8 cellular contexts compared by ENCODE assay signal in the genomic region with DNA sequence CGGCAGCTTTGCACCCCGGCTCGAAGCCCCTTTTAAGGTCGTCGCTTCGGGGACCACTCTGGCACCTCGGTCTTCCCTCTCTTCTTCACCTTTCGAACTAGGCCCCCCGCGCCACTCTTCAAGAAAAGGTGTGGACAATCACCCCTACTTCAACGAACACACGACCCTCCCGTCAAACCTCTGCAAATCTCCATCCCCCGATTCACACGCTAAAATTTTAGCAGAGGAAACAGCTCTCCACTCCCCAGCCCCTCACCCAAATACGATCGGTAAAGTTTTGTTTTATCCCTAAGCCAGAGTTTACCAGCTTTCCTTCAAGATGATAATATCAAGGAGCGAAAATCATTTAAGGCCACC.
A peak's percentile ranks its signal among the peaks of the same experiment; 100 is the strongest.
DNase-seq lines count a peak whose midpoint lies in the region; ATAC-seq and TF ChIP-seq lines count a peak whose summit lies in the region.

No MANE protein-coding gene starts in this region.

- intact Hi-C loops in activated CD4-positive, alpha-beta T cell treated with anti-CD3 and anti-CD28 coated beads, Interleukin-2, amount 10 ng/mL, durations not matched to agents 24 days and 14 days (cut with micrococcal nuclease): loop anchor here (5.0 kb wide), 5 partner anchors 141 to 1544 kb away; partner anchors contain the start of gene TANK
- intact Hi-C loops in ascending aorta (cut with DNase I): loop anchor here (5.0 kb wide), 2 partner anchors 84 to 136 kb away; partner anchors contain the start of gene RBMS1

- peaks cover 71% of the 10 kb centered on the region for H3K4me1 Mint-ChIP-seq in activated CD4-positive, alpha-beta T cell treated with anti-CD3 and anti-CD28 coated beads, Interleukin-2, amount 10 ng/mL, durations not matched to agents 24 days and 14 days

- H3K4me1 ChIP-seq in ascending aorta: peaks cover 9 to 42% of the 10 kb centered on the region in 2 donors
- H3K4me1 ChIP-seq in liver (ENCODE audit: control insufficient read depth in 4 of 4, insufficient read depth in 4 of 4, low read length in 3 of 4): peaks cover 0 to 7% (median 2%) of the 10 kb centered on the region in 4 donors
- H3K4me1 ChIP-seq in thoracic aorta (ENCODE audit: control insufficient read depth in 1 of 2, low read depth in 2 of 2): peaks cover 43 to 63% of the 10 kb centered on the region in 2 donors

- TF ChIP-seq RAD21 in liver (IDR thresholded peaks at IDR 0.05): no peak

- H3K4me3 Mint-ChIP-seq in activated CD4-positive, alpha-beta T cell treated with anti-CD3 and anti-CD28 coated beads, Interleukin-2, amount 10 ng/mL, durations not matched to agents 24 days and 14 days: peak overlapping the region; percentile 88

- H3K27me3 ChIP-seq in ascending aorta (no peaks in the 10 kb centered on the region), liver (ENCODE audit: control insufficient read depth in 4 of 4, insufficient read depth in 4 of 4, low read length in 3 of 4) (no peaks in the 10 kb centered on the region), thoracic aorta (replicated peaks; ENCODE audit: insufficient read depth) (no peaks in the 10 kb centered on the region)

- H3K27ac ChIP-seq in ascending aorta (peak overlapping the region; percentile 76 to 97), liver (ENCODE audit: low read depth in 1 of 2, low read length in 2 of 2) (peak overlapping the region; percentile 32 to 45), thoracic aorta (peak overlapping the region; percentile 70 to 80)

- H3K36me3 ChIP-seq in ascending aorta (no peaks in the 10 kb centered on the region), liver (ENCODE audit: control insufficient read depth in 4 of 4, insufficient read depth in 3 of 4, low read depth in 1 of 4, low read length in 3 of 4) (no peaks in the 10 kb centered on the region), thoracic aorta (no peaks in the 10 kb centered on the region)

- H3K9ac ChIP-seq in liver (ENCODE audit: low read depth in 1 of 2, low read length in 2 of 2): peak overlapping the region in 1 of 2 donors; percentile 33

- WGBS in liver: 48% methylated on average over 18 of the region's 18 CpGs

- peak overlapping the region; percentile 92 for H3K27ac Mint-ChIP-seq in activated CD4-positive, alpha-beta T cell treated with anti-CD3 and anti-CD28 coated beads, Interleukin-2, amount 10 ng/mL, durations not matched to agents 24 days and 14 days

- H3K9me3 ChIP-seq in ascending aorta (no peaks in the 10 kb centered on the region), liver (ENCODE audit: control insufficient read depth in 4 of 4, low read length in 3 of 4) (no peaks in the 10 kb centered on the region), thoracic aorta (no peaks in the 10 kb centered on the region)

- H3K27me3 Mint-ChIP-seq in activated CD4-positive, alpha-beta T cell treated with anti-CD3 and anti-CD28 coated beads, Interleukin-2, amount 10 ng/mL, durations not matched to agents 24 days and 14 days: peaks cover 4% of the 10 kb centered on the region

- H3K4me3 ChIP-seq in ascending aorta: peak overlapping the region; percentile 92 to 99
- H3K4me3 ChIP-seq in liver (ENCODE audit: low read depth in 1 of 3, low read length in 3 of 3): peak overlapping the region in 2 of 3 donors; percentile 22 to 87
- H3K4me3 ChIP-seq in thoracic aorta: peak overlapping the region; percentile 95

- H3K9me3 Mint-ChIP-seq in activated CD4-positive, alpha-beta T cell treated with anti-CD3 and anti-CD28 coated beads, Interleukin-2, amount 10 ng/mL, durations not matched to agents 24 days and 14 days: no peaks in the 10 kb centered on the region

- TF ChIP-seq CTCF in ascending aorta (IDR thresholded peaks at IDR 0.05) (no peak), liver (IDR thresholded peaks at IDR 0.05; ENCODE audit: low read depth, low read length, missing input control) (no peak), thoracic aorta (IDR thresholded peaks at IDR 0.05) (no peak)

- no peak for DNase-seq in activated CD4-positive, alpha-beta T cell treated with anti-CD3 and anti-CD28 coated beads, Interleukin-2, amount 10 ng/mL, durations not matched to agents 24 days and 14 days
- no peak for DNase-seq in activated CD4-positive, alpha-beta T cell treated with anti-CD3 and anti-CD28 coated beads for 4 hours
- no peak for DNase-seq in ascending aorta (ENCODE audit: low spot score in 2 of 2)
- DNase-seq in thoracic aorta (ENCODE audit: low spot score): no peak
- no peak for DNase-seq in activated gamma-delta T cell treated with Interleukin-2 at 50 U/mL for 16 hours
- DNase-seq in NAMALWA (ENCODE audit: low spot score): no peak
- no peak for DNase-seq in CD1c-positive myeloid dendritic cell (ENCODE audit: extremely low spot score)

- H3K36me3 Mint-ChIP-seq in activated CD4-positive, alpha-beta T cell treated with anti-CD3 and anti-CD28 coated beads, Interleukin-2, amount 10 ng/mL, durations not matched to agents 24 days and 14 days (ENCODE audit: low read depth): peaks cover 17% of the 10 kb centered on the region

- no peak for ATAC-seq in thoracic aorta (ENCODE audit: insufficient number of reproducible peaks, low FRiP score, low read depth)

TF ChIP-seq in liver, 16 proteins besides CTCF, POLR2A, EP300 and RAD21:
- TF ChIP-seq FOXA2 (IDR thresholded peaks at IDR 0.05) (no peak), HNF4A (conservative IDR thresholded peaks at IDR 0.05) (no peak), REST (IDR thresholded peaks at IDR 0.05) (no peak)
- TF ChIP-seq, protein P1, sequence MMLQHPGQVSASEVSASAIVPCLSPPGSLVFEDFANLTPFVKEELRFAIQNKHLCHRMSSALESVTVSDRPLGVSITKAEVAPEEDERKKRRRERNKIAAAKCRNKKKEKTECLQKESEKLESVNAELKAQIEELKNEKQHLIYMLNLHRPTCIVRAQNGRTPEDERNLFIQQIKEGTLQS (IDR thresholded peaks at IDR 0.05): no peak
